16 cellular contexts compared by ENCODE assay signal in genomic region chrX:13059676-13060499, GRCh38. TPM values are rescaled to one million over a fixed set of nuclear protein-coding genes. Genes with fewer than 3 reads are reported as not detected.
DNase-seq lines count a peak whose midpoint lies in the region; ATAC-seq, FAIRE-seq and TF ChIP-seq lines count a peak whose summit lies in the region.
"Had no signal": no experiment of that assay in that cellular context is flagged by ENCODE, and none has a peak within 500 bp of the region (broad histone marks: within the 10 kb centered on the region; RNA-seq: fewer than 3 reads in every experiment).

No MANE protein-coding gene starts in this region.

- no peaks in the 10 kb centered on the region for H3K9me3 ChIP-seq in colonic mucosa
- H3K9me3 ChIP-seq: neutrophil had no signal

- H3K4me3 ChIP-seq in foreskin fibroblast (ENCODE audit: low read depth in 1 of 2, low read length in 2 of 2) (no peak overlapping the region), colonic mucosa (no peak overlapping the region)

- DNase-seq in activated CD8-positive, alpha-beta T cell treated with anti-CD3 and anti-CD28 coated beads for 36 hours, result no peak
- DNase-seq in activated CD8-positive, alpha-beta T cell treated with anti-CD3 and anti-CD28 coated beads, Interleukin-2, amount 10 ng/mL, durations not matched to agents 7 days and 5 days, result no peak
- peak; percentile 76 to 83 for DNase-seq in foreskin fibroblast
- peak; percentile 4 for DNase-seq in urothelium cell line (ENCODE audit: low spot score)
- DNase-seq in stimulated activated CD8-positive, alpha-beta memory T cell treated with anti-CD3 and anti-CD28 coated beads, Interleukin-4, amount 100 ng/mL, for 48 hours, result no peak
- DNase-seq in NCI-H2171 (lab: John Stamatoyannopoulos, UW), result no peak
- no peak for DNase-seq in colonic mucosa
- DNase-seq: activated CD4-positive, CD25-positive, alpha-beta regulatory T cell; effector CD8-positive, alpha-beta T cell; NCI-H1694; stimulated activated CD4-positive, alpha-beta T cell treated with anti-CD3 and anti-CD28 coated beads, Interleukin-4, amount 100 ng/mL, for 1 hour had no signal

- H3K4me1 ChIP-seq in colonic mucosa, result no peaks in the 10 kb centered on the region

- H3K4me3 Mint-ChIP-seq in activated CD8-positive, alpha-beta T cell treated with anti-CD3 and anti-CD28 coated beads for 36 hours, result no peak overlapping the region
- H3K4me3 Mint-ChIP-seq in activated CD8-positive, alpha-beta T cell treated with anti-CD3 and anti-CD28 coated beads, Interleukin-2, amount 10 ng/mL, durations not matched to agents 7 days and 5 days, result no peak overlapping the region
- H3K4me3 Mint-ChIP-seq: activated naive CD4-positive, alpha-beta T cell treated with anti-CD3 and anti-CD28 coated beads, Interleukin-2, amount 50 U/mL, for 24 hours had no signal

- CTCF ChIA-PET in activated CD8-positive, alpha-beta T cell treated with anti-CD3 and anti-CD28 coated beads for 36 hours (lab: Charles Lee), result interaction anchor here (1.3 to 1.4 kb wide), 2 partner anchors 14 to 73 kb away, joined by 3 read pairs; no protein-coding TSS in a partner anchor
- CTCF ChIA-PET in activated CD8-positive, alpha-beta T cell treated with anti-CD3 and anti-CD28 coated beads, Interleukin-2, amount 10 ng/mL, durations not matched to agents 7 days and 5 days (lab: Charles Lee), result interaction anchor here (1.3 to 1.5 kb wide), 2 partner anchors 9 to 17 kb away, joined by 4 read pairs; no protein-coding TSS in a partner anchor

- POLR2A ChIA-PET in activated CD8-positive, alpha-beta T cell treated with anti-CD3 and anti-CD28 coated beads for 36 hours (lab: Charles Lee), result no interaction called here
- POLR2A ChIA-PET in activated CD8-positive, alpha-beta T cell treated with anti-CD3 and anti-CD28 coated beads, Interleukin-2, amount 10 ng/mL, durations not matched to agents 7 days and 5 days (lab: Charles Lee), result interaction anchor here (0.5 to 1.1 kb wide), 2 partner anchors 12 to 68 kb away, joined by 3 read pairs; no protein-coding TSS in a partner anchor

- no peaks in the 10 kb centered on the region for H3K27me3 ChIP-seq in colonic mucosa
- H3K27me3 ChIP-seq: neutrophil had no signal

- no peak overlapping the region for H3K27ac Mint-ChIP-seq in activated CD8-positive, alpha-beta T cell treated with anti-CD3 and anti-CD28 coated beads for 36 hours
- no peak overlapping the region for H3K27ac Mint-ChIP-seq in activated CD8-positive, alpha-beta T cell treated with anti-CD3 and anti-CD28 coated beads, Interleukin-2, amount 10 ng/mL, durations not matched to agents 7 days and 5 days
- H3K27ac Mint-ChIP-seq: activated naive CD4-positive, alpha-beta T cell treated with anti-CD3 and anti-CD28 coated beads, Interleukin-2, amount 50 U/mL, for 24 hours had no signal

- peaks cover 20% of the 10 kb centered on the region for H3K36me3 Mint-ChIP-seq in activated CD8-positive, alpha-beta T cell treated with anti-CD3 and anti-CD28 coated beads for 36 hours (ENCODE audit: low read depth)
- H3K36me3 Mint-ChIP-seq in activated CD8-positive, alpha-beta T cell treated with anti-CD3 and anti-CD28 coated beads, Interleukin-2, amount 10 ng/mL, durations not matched to agents 7 days and 5 days (ENCODE audit: low read depth), result peaks cover 19% of the 10 kb centered on the region

- H3K9me3 Mint-ChIP-seq in activated CD8-positive, alpha-beta T cell treated with anti-CD3 and anti-CD28 coated beads for 36 hours, result peaks cover 22% of the 10 kb centered on the region
- H3K9me3 Mint-ChIP-seq in activated CD8-positive, alpha-beta T cell treated with anti-CD3 and anti-CD28 coated beads, Interleukin-2, amount 10 ng/mL, durations not matched to agents 7 days and 5 days (ENCODE audit: insufficient read depth), result peaks cover 10% of the 10 kb centered on the region
- H3K9me3 Mint-ChIP-seq: activated naive CD4-positive, alpha-beta T cell treated with anti-CD3 and anti-CD28 coated beads, Interleukin-2, amount 50 U/mL, for 24 hours had no signal

- no peaks in the 10 kb centered on the region for H3K36me3 ChIP-seq in colonic mucosa
- H3K36me3 ChIP-seq: neutrophil had no signal

- intact Hi-C loops in activated CD8-positive, alpha-beta T cell treated with anti-CD3 and anti-CD28 coated beads for 36 hours (cut with micrococcal nuclease), result no loop called here
- intact Hi-C loops in colonic mucosa (cut with DNase I), result no loop called here

- H3K27ac ChIP-seq in colonic mucosa, result no peak overlapping the region
- H3K27ac ChIP-seq: neutrophil had no signal

- H3K27me3 Mint-ChIP-seq in activated CD8-positive, alpha-beta T cell treated with anti-CD3 and anti-CD28 coated beads for 36 hours, result no peaks in the 10 kb centered on the region
- no peaks in the 10 kb centered on the region for H3K27me3 Mint-ChIP-seq in activated CD8-positive, alpha-beta T cell treated with anti-CD3 and anti-CD28 coated beads, Interleukin-2, amount 10 ng/mL, durations not matched to agents 7 days and 5 days (ENCODE audit: low read depth)
- H3K27me3 Mint-ChIP-seq: activated naive CD4-positive, alpha-beta T cell treated with anti-CD3 and anti-CD28 coated beads, Interleukin-2, amount 50 U/mL, for 24 hours had no signal

- FAIRE-seq in urothelium cell line (lab: Jason Lieb, UNC), result no peak

- no peak for TF ChIP-seq CTCF in activated CD8-positive, alpha-beta T cell treated with anti-CD3 and anti-CD28 coated beads for 36 hours (IDR thresholded peaks at IDR 0.05)
- TF ChIP-seq CTCF in foreskin fibroblast (IDR thresholded peaks at IDR 0.05; ENCODE audit: low read depth, low read length), result no peak
- no peak for TF ChIP-seq CTCF in colonic mucosa (IDR thresholded peaks at IDR 0.05)

- peaks cover 52% of the 10 kb centered on the region for H3K4me1 Mint-ChIP-seq in activated CD8-positive, alpha-beta T cell treated with anti-CD3 and anti-CD28 coated beads for 36 hours (ENCODE audit: low read depth)
- H3K4me1 Mint-ChIP-seq in activated CD8-positive, alpha-beta T cell treated with anti-CD3 and anti-CD28 coated beads, Interleukin-2, amount 10 ng/mL, durations not matched to agents 7 days and 5 days (ENCODE audit: low read depth), result peaks cover 32% of the 10 kb centered on the region

- no peak overlapping the region for H3K9ac ChIP-seq in colonic mucosa (ENCODE audit: low read depth in 2 of 2, low read length in 2 of 2)

- ATAC-seq in activated CD8-positive, alpha-beta T cell treated with anti-CD3 and anti-CD28 coated beads for 36 hours, result peak; percentile 49
- ATAC-seq in activated CD8-positive, alpha-beta T cell treated with anti-CD3 and anti-CD28 coated beads, Interleukin-2, amount 10 ng/mL, durations not matched to agents 7 days and 5 days, result no peak
- peak; percentile 75 for ATAC-seq in SK-N-SH treated with all-trans-retinoic acid at 6 μM for 48 hours

TF ChIP-seq in SK-N-SH treated with all-trans-retinoic acid at 6 μM for 48 hours, 23 proteins besides CTCF, POLR2A, EP300 and RAD21:
- no peak for TF ChIP-seq SNAI2 (CRISPR knock-in tag; IDR thresholded peaks at IDR 0.05)
- no peak for TF ChIP-seq ZFP30 (CRISPR knock-in tag; IDR thresholded peaks at IDR 0.05)
- no peak for TF ChIP-seq PATZ1 (CRISPR knock-in tag; IDR thresholded peaks at IDR 0.05; ENCODE audit: borderline replicate concordance)
- TF ChIP-seq TSHZ2 (CRISPR knock-in tag; IDR thresholded peaks at IDR 0.05), result no peak
- TF ChIP-seq OSR1 (CRISPR knock-in tag; IDR thresholded peaks at IDR 0.05), result no peak

RNA-seq across cellular contexts. Expression of gene FAM9C, which starts 15.5 kb away (rescaled TPM):
- not detected for total RNA-seq in activated CD8-positive, alpha-beta T cell treated with anti-CD3 and anti-CD28 coated beads for 36 hours
- total RNA-seq in activated CD8-positive, alpha-beta T cell treated with anti-CD3 and anti-CD28 coated beads, Interleukin-2, amount 10 ng/mL, durations not matched to agents 7 days and 5 days, result not detected
- total RNA-seq in colonic mucosa, result not detected
- total RNA-seq: A673, OCI-LY7 had no signal

Comparison
In these comparisons a context has a peak if more than half of its experiments do, and no peak if none do; other contexts are left out.
1. DNase-seq: peak in foreskin fibroblast (2 of 2) and urothelium cell line (single experiment); none in activated CD8-positive, alpha-beta T cell treated with anti-CD3 and anti-CD28 coated beads for 36 hours (single experiment), activated CD8-positive, alpha-beta T cell treated with anti-CD3 and anti-CD28 coated beads, Interleukin-2, amount 10 ng/mL, durations not matched to agents 7 days and 5 days (single experiment), stimulated activated CD8-positive, alpha-beta memory T cell treated with anti-CD3 and anti-CD28 coated beads, Interleukin-4, amount 100 ng/mL, for 48 hours (single experiment), NCI-H2171 (single experiment) and colonic mucosa (single experiment).